In genomic region chr2:152335016-152335850, GRCh38 we compare ENCODE assay signal across 1 cellular context.
TF ChIP-seq lines count a peak whose summit lies in the region.

TSS of gene FMNL2 (plus strand) at chr2:152335174.

TF ChIP-seq in HepG2, 621 proteins besides CTCF, POLR2A, EP300 and RAD21 (continued from another document and continues in another):
- no peak for TF ChIP-seq ZBTB34 (CRISPR knock-in tag; IDR thresholded peaks at IDR 0.05)
- peak; percentile 78 for TF ChIP-seq XRCC5 (optimal IDR thresholded peaks at IDR 0.05; ENCODE audit: low read length)
- TF ChIP-seq CREM (IDR thresholded peaks at IDR 0.05): no peak; the same call in 1 of the 2 replicates
- peak; percentile 60 for TF ChIP-seq CREM (CRISPR knock-in tag; IDR thresholded peaks at IDR 0.05)
- TF ChIP-seq YY1 (IDR thresholded peaks at IDR 0.05; ENCODE audit: insufficient read depth, insufficient replicate concordance, low read depth, low read length): peak; percentile 81
- TF ChIP-seq HDAC1 (CRISPR knock-in tag; IDR thresholded peaks at IDR 0.05): peak; percentile 91; the same call in 1 of the 2 replicates
- no peak for TF ChIP-seq CCAR2 (optimal IDR thresholded peaks at IDR 0.05; ENCODE audit: low read depth, low read length)
- no peak for TF ChIP-seq ATM (IDR thresholded peaks at IDR 0.05; ENCODE audit: borderline replicate concordance)
- peak; percentile 41; the same call in 1 of the 2 replicates for TF ChIP-seq ARNTL (CRISPR knock-in tag; IDR thresholded peaks at IDR 0.05)
- no peak for TF ChIP-seq HNRNPUL1 (IDR thresholded peaks at IDR 0.05; ENCODE audit: low read depth, low read length)
- TF ChIP-seq ZNF839 (CRISPR knock-in tag; IDR thresholded peaks at IDR 0.05; ENCODE audit: borderline replicate concordance): no peak
- no peak for TF ChIP-seq ZNF326 (CRISPR knock-in tag; IDR thresholded peaks at IDR 0.05; ENCODE audit: borderline replicate concordance)
- TF ChIP-seq EEA1 (CRISPR knock-in tag; IDR thresholded peaks at IDR 0.05; ENCODE audit: borderline replicate concordance): peak; percentile 57; the same call in 1 of the 2 replicates
- TF ChIP-seq HOXA3 (CRISPR knock-in tag; IDR thresholded peaks at IDR 0.05): peak; percentile 73
- no peak for TF ChIP-seq TCF7L2 (IDR thresholded peaks at IDR 0.05; ENCODE audit: low read depth, low read length)
- TF ChIP-seq ZNF136 (CRISPR knock-in tag; IDR thresholded peaks at IDR 0.05; ENCODE audit: low read depth): peak; percentile 80; the same call in 1 of the 2 replicates
- TF ChIP-seq TFE3 (CRISPR knock-in tag; IDR thresholded peaks at IDR 0.05): no peak; the same call in 1 of the 2 replicates
- peak; percentile 51; the same call in 1 of the 2 replicates for TF ChIP-seq MTA1 (CRISPR knock-in tag; IDR thresholded peaks at IDR 0.05; ENCODE audit: borderline replicate concordance)
- TF ChIP-seq HMGXB3 (CRISPR knock-in tag; IDR thresholded peaks at IDR 0.05; ENCODE audit: borderline replicate concordance): no peak
- peak; percentile 77; the same call in 1 of the 2 replicates for TF ChIP-seq ZNF343 (CRISPR knock-in tag; IDR thresholded peaks at IDR 0.05)
- no peak for TF ChIP-seq SMC3 (IDR thresholded peaks at IDR 0.05; ENCODE audit: low read length)
- TF ChIP-seq ZNF430 (CRISPR knock-in tag; IDR thresholded peaks at IDR 0.05): no peak; the same call in 1 of the 2 replicates
- TF ChIP-seq ZNF614 (CRISPR knock-in tag; IDR thresholded peaks at IDR 0.05; ENCODE audit: borderline replicate concordance): peak; percentile 49; the same call in 1 of the 2 replicates
- peak; percentile 48; the same call in 1 of the 2 replicates for TF ChIP-seq ZNF34 (CRISPR knock-in tag; IDR thresholded peaks at IDR 0.05; ENCODE audit: borderline replicate concordance)
- no peak for TF ChIP-seq CHCHD3 (CRISPR knock-in tag; IDR thresholded peaks at IDR 0.05)
- no peak for TF ChIP-seq FOXO4 (CRISPR knock-in tag; conservative IDR thresholded peaks at IDR 0.05)
- no peak for TF ChIP-seq CHD2 (IDR thresholded peaks at IDR 0.05; ENCODE audit: low read depth, low read length)
- TF ChIP-seq ZKSCAN5 (CRISPR knock-in tag; IDR thresholded peaks at IDR 0.05): no peak
- peak; percentile 84 for TF ChIP-seq ZSCAN9 (CRISPR knock-in tag; IDR thresholded peaks at IDR 0.05; ENCODE audit: borderline replicate concordance)
- no peak for TF ChIP-seq KDM1A (CRISPR knock-in tag; IDR thresholded peaks at IDR 0.05)
- TF ChIP-seq ZFP37 (CRISPR knock-in tag; IDR thresholded peaks at IDR 0.05; ENCODE audit: borderline replicate concordance): peak; percentile 74; the same call in 1 of the 2 replicates
- TF ChIP-seq NR3C1 (CRISPR knock-in tag; IDR thresholded peaks at IDR 0.05): no peak
- TF ChIP-seq RCOR2 (CRISPR knock-in tag; IDR thresholded peaks at IDR 0.05): peak; percentile 48; the same call in 1 of the 2 replicates
- TF ChIP-seq ZNF672 (CRISPR knock-in tag; IDR thresholded peaks at IDR 0.05): no peak
- TF ChIP-seq MED13 (CRISPR knock-in tag; IDR thresholded peaks at IDR 0.05): peak; percentile 82
- no peak for TF ChIP-seq JUND (CRISPR knock-in tag; IDR thresholded peaks at IDR 0.05)
- TF ChIP-seq ZNF737 (CRISPR knock-in tag; IDR thresholded peaks at IDR 0.05; ENCODE audit: borderline replicate concordance): no peak
- TF ChIP-seq MEF2D (CRISPR knock-in tag; IDR thresholded peaks at IDR 0.05): peak; percentile 23; the same call in 1 of the 2 replicates
- no peak for TF ChIP-seq SOX6 (IDR thresholded peaks at IDR 0.05)
- peak; percentile 80 for TF ChIP-seq SOX6 (CRISPR knock-in tag; IDR thresholded peaks at IDR 0.05)
- TF ChIP-seq IKZF4 (CRISPR knock-in tag; IDR thresholded peaks at IDR 0.05; ENCODE audit: borderline replicate concordance, low read depth, not compliant biosample characterization): peak; percentile 89
- TF ChIP-seq ATF5 (CRISPR knock-in tag; IDR thresholded peaks at IDR 0.05; ENCODE audit: low read depth): no peak
- no peak for TF ChIP-seq MAFK (conservative IDR thresholded peaks at IDR 0.05 in 1 of 2, IDR thresholded peaks at IDR 0.05 in 1 of 2; ENCODE audit: low read length in 2 of 2)
- TF ChIP-seq IRF9 (CRISPR knock-in tag; IDR thresholded peaks at IDR 0.05; ENCODE audit: borderline replicate concordance): peak; percentile 90; the same call in 1 of the 2 replicates
- TF ChIP-seq ZNF101 (CRISPR knock-in tag; IDR thresholded peaks at IDR 0.05; ENCODE audit: borderline replicate concordance, low read depth): no peak
- peak; percentile 80; the same call in 1 of the 2 replicates for TF ChIP-seq ZNF691 (CRISPR knock-in tag; IDR thresholded peaks at IDR 0.05; ENCODE audit: borderline replicate concordance, low read depth)
- 0 out of 2 replicates have a peak, but pooled peaks have one; percentile 21 for TF ChIP-seq ZNF616 (CRISPR knock-in tag; IDR thresholded peaks at IDR 0.05; ENCODE audit: low read depth)
- TF ChIP-seq MED1 (CRISPR knock-in tag; IDR thresholded peaks at IDR 0.05): peak; percentile 78
- no peak for TF ChIP-seq TRAFD1 (CRISPR knock-in tag; IDR thresholded peaks at IDR 0.05; ENCODE audit: borderline replicate concordance)
- TF ChIP-seq FOXA1 (IDR thresholded peaks at IDR 0.05): no peak
- TF ChIP-seq FOXA1 (CRISPR knock-in tag; IDR thresholded peaks at IDR 0.05): peak; percentile 12; the same call in 1 of the 2 replicates
- no peak; the same call in 1 of the 2 replicates for TF ChIP-seq RNF2 (conservative IDR thresholded peaks at IDR 0.05; ENCODE audit: low read depth)
- TF ChIP-seq ZNF329 (CRISPR knock-in tag; IDR thresholded peaks at IDR 0.05; ENCODE audit: low read depth): peak; percentile 65; the same call in 1 of the 2 replicates
- no peak for TF ChIP-seq ZBTB20 (CRISPR knock-in tag; IDR thresholded peaks at IDR 0.05; ENCODE audit: borderline replicate concordance, low read depth)
- 0 out of 2 replicates have a peak, but pooled peaks have one; percentile 69 for TF ChIP-seq ZNF570 (CRISPR knock-in tag; IDR thresholded peaks at IDR 0.05; ENCODE audit: borderline replicate concordance)
- TF ChIP-seq MAX (IDR thresholded peaks at IDR 0.05): peak; percentile 80
- peak; percentile 85 for TF ChIP-seq HES4 (CRISPR knock-in tag; IDR thresholded peaks at IDR 0.05; ENCODE audit: borderline replicate concordance)
- TF ChIP-seq SNAPC2 (CRISPR knock-in tag; IDR thresholded peaks at IDR 0.05): no peak; the same call in 1 of the 2 replicates
- no peak for TF ChIP-seq PBX3 (CRISPR knock-in tag; IDR thresholded peaks at IDR 0.05; ENCODE audit: borderline replicate concordance)
- peak; percentile 94 for TF ChIP-seq MYC (CRISPR knock-in tag; IDR thresholded peaks at IDR 0.05; ENCODE audit: borderline replicate concordance)
